In genomic region chr12:53299454-53300180, GRCh38 we compare ENCODE assay signal across 8 cellular contexts. TPM values are rescaled to one million over a fixed set of nuclear protein-coding genes. Genes with fewer than 3 reads are reported as not detected.
DNase-seq lines count a peak whose midpoint lies in the region; ATAC-seq and TF ChIP-seq lines count a peak whose summit lies in the region.

Gene MYG1, plus strand, starts transcription at chr12:53299695. Its CDS starts 43 bp downstream, at chr12:53299738.

- H3K9me2 ChIP-seq in GM23338 (ENCODE audit: insufficient read depth), result no peaks in the 10 kb centered on the region

- H3K4me1 Mint-ChIP-seq in GM23338 (peaks cover 25% of the 10 kb centered on the region), neural progenitor cell (peaks cover 49% of the 10 kb centered on the region)

- H4K20me1 ChIP-seq in GM23338 (replicated peaks; ENCODE audit: insufficient read depth), result no peaks in the 10 kb centered on the region; the same call in 1 of the 2 replicates
- peaks cover 3% of the 10 kb centered on the region for H4K20me1 ChIP-seq in neural progenitor cell (ENCODE audit: low read depth)

- H3K4me3 Mint-ChIP-seq in GM23338 (peak within 1 kb of the TSS; percentile 89), neural progenitor cell (peak within 1 kb of the TSS; percentile 99)

- peak within 1 kb of the TSS; percentile 70 for H3K9ac ChIP-seq in neural progenitor cell
- peak within 1 kb of the TSS; percentile 70 to 91 for H3K9ac ChIP-seq in stomach smooth muscle (ENCODE audit: low read length in 2 of 2)

- ATAC-seq in GM23338, result peak; percentile 85
- ATAC-seq in foreskin keratinocyte, result peak; percentile 69

- H3K27ac ChIP-seq in GM23338 (ENCODE audit: low read depth), result peak within 1 kb of the TSS; percentile 83
- peak within 1 kb of the TSS; percentile 11 for H3K27ac ChIP-seq in foreskin keratinocyte
- H3K27ac ChIP-seq in neural progenitor cell, result no peak within 1 kb of the TSS
- H3K27ac ChIP-seq in stomach smooth muscle (ENCODE audit: low read length), result peak within 1 kb of the TSS; percentile 55

- peak within 1 kb of the TSS; percentile 90 for H3K27ac Mint-ChIP-seq in GM23338
- H3K27ac Mint-ChIP-seq in neural progenitor cell, result peak within 1 kb of the TSS; percentile 86

- peaks cover 52% of the 10 kb centered on the region for H3K36me3 Mint-ChIP-seq in GM23338 (ENCODE audit: low read depth)
- peaks cover 24% of the 10 kb centered on the region for H3K36me3 Mint-ChIP-seq in neural progenitor cell

- no peaks in the 10 kb centered on the region for H3K9me3 ChIP-seq in MG63
- no peaks in the 10 kb centered on the region for H3K9me3 ChIP-seq in neural progenitor cell (ENCODE audit: low read depth)
- no peaks in the 10 kb centered on the region for H3K9me3 ChIP-seq in stomach smooth muscle (ENCODE audit: control insufficient read depth in 2 of 2, low read length in 2 of 2)

- H3K9me3 Mint-ChIP-seq in GM23338, result no peaks in the 10 kb centered on the region; the same call in 2 of the 3 replicates
- no peaks in the 10 kb centered on the region for H3K9me3 Mint-ChIP-seq in neural progenitor cell

- peaks cover 14% of the 10 kb centered on the region; the same call in 1 of the 2 replicates for H3K4me1 ChIP-seq in GM23338 (ENCODE audit: insufficient read depth)
- H3K4me1 ChIP-seq in foreskin keratinocyte, result peaks cover 4% of the 10 kb centered on the region
- peaks cover 19% of the 10 kb centered on the region for H3K4me1 ChIP-seq in neural progenitor cell
- H3K4me1 ChIP-seq in stomach smooth muscle (ENCODE audit: control insufficient read depth, insufficient read depth, low read length), result peaks cover 60% of the 10 kb centered on the region

- peaks cover 46% of the 10 kb centered on the region for H3F3A ChIP-seq in GM23338 (replicated peaks; ENCODE audit: low read depth)
- H3F3A ChIP-seq in neural progenitor cell (ENCODE audit: low read depth), result peaks cover 50% of the 10 kb centered on the region

- peak in 1 of 2 experiments; percentile 14; a peak in 1 of 4 replicates for TF ChIP-seq CTCF in GM23338 (conservative IDR thresholded peaks at IDR 0.05; ENCODE audit: low read depth in 2 of 2)
- peak; percentile 36 for TF ChIP-seq CTCF in foreskin keratinocyte (conservative IDR thresholded peaks at IDR 0.05)
- peak; percentile 33 for TF ChIP-seq CTCF in neural progenitor cell (IDR thresholded peaks at IDR 0.05)

- H3K27me3 Mint-ChIP-seq in GM23338 (ENCODE audit: insufficient read depth, low read depth, poor library complexity) (peaks cover 10% of the 10 kb centered on the region), neural progenitor cell (ENCODE audit: insufficient read depth, low read depth) (peaks cover 11% of the 10 kb centered on the region)

- H3K4me3 ChIP-seq in GM23338 (peak within 1 kb of the TSS; percentile 97), MG63 (peak within 1 kb of the TSS; percentile 95), neural progenitor cell (peak within 1 kb of the TSS; percentile 85), stomach smooth muscle (ENCODE audit: low read length in 2 of 2) (peak within 1 kb of the TSS; percentile 94 to 95)

- H3K4me2 ChIP-seq in GM23338 (peak within 1 kb of the TSS; percentile 99), neural progenitor cell (peak within 1 kb of the TSS; percentile 89)

- peak; percentile 96 for DNase-seq in ELF-1 (ENCODE audit: low read depth, low spot score)
- DNase-seq in GM23338 (ENCODE audit: low spot score), result peak; percentile 98
- DNase-seq in MG63, result peak; percentile 95
- peak; percentile 46 for DNase-seq in SIG-M5 (lab: John Stamatoyannopoulos, UW)
- peak; percentile 76 for DNase-seq in activated gamma-delta T cell treated with Interleukin-2 at 50 U/mL for 16 hours
- DNase-seq in foreskin keratinocyte, result peak; percentile 59 to 74
- DNase-seq in neural progenitor cell (ENCODE audit: low spot score), result peak; percentile 96

- peaks cover 12% of the 10 kb centered on the region; the same call in 1 of the 2 replicates for H3K36me3 ChIP-seq in GM23338 (ENCODE audit: insufficient read depth)
- peaks cover 66% of the 10 kb centered on the region for H3K36me3 ChIP-seq in MG63
- peaks cover 4% of the 10 kb centered on the region for H3K36me3 ChIP-seq in neural progenitor cell
- H3K36me3 ChIP-seq in stomach smooth muscle (ENCODE audit: control insufficient read depth in 2 of 2, insufficient read depth in 2 of 2, low read length in 2 of 2), result peaks cover 20 to 22% of the 10 kb centered on the region in 2 donors

- H2AFZ ChIP-seq in GM23338, result peak within 1 kb of the TSS; percentile 96
- peak within 1 kb of the TSS; percentile 75 for H2AFZ ChIP-seq in neural progenitor cell (replicated peaks)

- H3K27me3 ChIP-seq in GM23338 (ENCODE audit: insufficient read depth) (no peaks in the 10 kb centered on the region), MG63 (no peaks in the 10 kb centered on the region), foreskin keratinocyte (no peaks in the 10 kb centered on the region), neural progenitor cell (no peaks in the 10 kb centered on the region), stomach smooth muscle (ENCODE audit: control insufficient read depth in 1 of 2, insufficient read depth in 2 of 2, low read length in 2 of 2) (no peaks in the 10 kb centered on the region)

- H3K79me2 ChIP-seq in GM23338 (replicated peaks; ENCODE audit: insufficient read depth) (peaks cover 38% of the 10 kb centered on the region), neural progenitor cell (ENCODE audit: low read depth) (peaks cover 60% of the 10 kb centered on the region)

TF ChIP-seq in GM23338, 12 proteins besides CTCF, POLR2A, EP300 and RAD21 (continues in another document):
- TF ChIP-seq NANOG (IDR thresholded peaks at IDR 0.05; ENCODE audit: borderline replicate concordance) (no peak), EZH2 (IDR thresholded peaks at IDR 0.05; ENCODE audit: low read depth, unreplicated experiment) (no peak)
- TF ChIP-seq, protein P1, sequence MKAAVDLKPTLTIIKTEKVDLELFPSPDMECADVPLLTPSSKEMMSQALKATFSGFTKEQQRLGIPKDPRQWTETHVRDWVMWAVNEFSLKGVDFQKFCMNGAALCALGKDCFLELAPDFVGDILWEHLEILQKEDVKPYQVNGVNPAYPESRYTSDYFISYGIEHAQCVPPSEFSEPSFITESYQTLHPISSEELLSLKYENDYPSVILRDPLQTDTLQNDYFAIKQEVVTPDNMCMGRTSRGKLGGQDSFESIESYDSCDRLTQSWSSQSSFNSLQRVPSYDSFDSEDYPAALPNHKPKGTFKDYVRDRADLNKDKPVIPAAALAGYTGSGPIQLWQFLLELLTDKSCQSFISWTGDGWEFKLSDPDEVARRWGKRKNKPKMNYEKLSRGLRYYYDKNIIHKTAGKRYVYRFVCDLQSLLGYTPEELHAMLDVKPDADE (IDR thresholded peaks at IDR 0.05), result peak; percentile 82

RNA-seq across cellular contexts. Expression of gene MYG1, which starts in this region (rescaled TPM):
- 65.0 and 66.5 TPM in 2 replicates for total RNA-seq in GM23338 (2014; rRNA removed; shearing (Covaris generic))
- polyA plus RNA-seq in GM23338 (2016; fragmentation: Nextera tagmentation; extraction: Ambion mirVana) (94.2 and 100.0 TPM in 2 replicates), foreskin keratinocyte (67.4 and 75.2 TPM in 2 replicates)
- 30.8 and 42.8 TPM in 2 replicates for total RNA-seq in MG63 (2014; rRNA removed; shearing (Covaris generic); ENCODE audit: low replicate concordance)
- total RNA-seq in foreskin keratinocyte (65.7 and 66.0 TPM in 2 replicates), neural progenitor cell (ENCODE audit: low replicate concordance) (48.8 and 55.7 TPM in 2 replicates)

Comparison
In these comparisons a context has a peak if more than half of its experiments do, and no peak if none do; other contexts are left out.
1. DNase-seq: peak in every context shown above with its lines; median percentile 98 in GM23338; 96 in ELF-1; 96 in neural progenitor cell; 95 in MG63; 76 in activated gamma-delta T cell treated with Interleukin-2 at 50 U/mL for 16 hours; 66 in foreskin keratinocyte; 46 in SIG-M5.